Comparison of ENCODE assay signal across 10 cellular contexts in the genomic region with DNA sequence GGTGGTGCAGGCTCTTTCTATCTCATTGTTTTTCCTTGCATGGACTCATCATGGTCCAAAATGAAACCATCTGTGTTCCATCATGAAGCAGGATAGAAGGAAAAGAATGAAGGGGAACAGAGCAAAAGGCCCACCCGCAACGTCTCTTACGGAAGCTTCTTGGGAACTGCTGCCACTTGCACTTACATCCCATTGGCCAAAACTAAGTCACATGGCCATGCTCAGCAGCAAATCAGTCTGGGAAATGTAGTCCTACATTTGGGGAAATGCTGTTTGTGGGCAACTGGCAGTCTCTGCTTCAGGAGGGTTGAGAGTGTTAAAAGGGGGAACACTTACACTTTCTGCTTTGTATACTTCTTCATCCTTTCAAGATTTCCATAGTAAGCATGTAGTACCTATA.
A peak's percentile ranks its signal among the peaks of the same experiment; 100 is the strongest.
DNase-seq lines count a peak whose midpoint lies in the region; ATAC-seq and TF ChIP-seq lines count a peak whose summit lies in the region.
"Had no signal": no experiment of that assay in that cellular context is flagged by ENCODE, and none has a peak within 500 bp of the region (broad histone marks: within the 10 kb centered on the region; RNA-seq: fewer than 3 reads in every experiment).

No MANE protein-coding gene starts in this region.

- peak overlapping the region; percentile 53 for H3K4me2 ChIP-seq in SU-DHL-6 (ENCODE audit: low read depth, low read length, poor library complexity, severe bottlenecking)

- POLR2A ChIA-PET in naive thymus-derived CD8-positive, alpha-beta T cell (lab: Charles Lee): no interaction called here
- POLR2A ChIA-PET in CD4-positive, alpha-beta memory T cell (lab: Charles Lee; ENCODE audit: partially characterized antibody): no interaction called here

- H3K36me3 Mint-ChIP-seq in naive thymus-derived CD8-positive, alpha-beta T cell: no peaks in the 10 kb centered on the region
- no peaks in the 10 kb centered on the region for H3K36me3 Mint-ChIP-seq in CD4-positive, alpha-beta memory T cell

- no peaks in the 10 kb centered on the region for H3K9me3 Mint-ChIP-seq in naive thymus-derived CD8-positive, alpha-beta T cell
- H3K9me3 Mint-ChIP-seq in CD4-positive, alpha-beta memory T cell: no peaks in the 10 kb centered on the region

- H3K36me3 ChIP-seq in SU-DHL-6 (ENCODE audit: low read length): no peaks in the 10 kb centered on the region
- H3K36me3 ChIP-seq in CD4-positive, alpha-beta memory T cell (ENCODE audit: insufficient read depth, low read length): no peaks in the 10 kb centered on the region

- no peaks in the 10 kb centered on the region for H3K9me3 ChIP-seq in SU-DHL-6 (ENCODE audit: insufficient read depth, low read length)
- no peaks in the 10 kb centered on the region for H3K9me3 ChIP-seq in CD4-positive, alpha-beta memory T cell (ENCODE audit: control insufficient read depth in 1 of 2, low read length in 2 of 2)

- TF ChIP-seq CTCF in SU-DHL-6 (IDR thresholded peaks at IDR 0.05; ENCODE audit: insufficient read depth, low read length, poor library complexity, severe bottlenecking): no peak

- H3K4me3 ChIP-seq in SU-DHL-6 (ENCODE audit: insufficient read depth, low read length, poor library complexity, severe bottlenecking): no peak overlapping the region
- H3K4me3 ChIP-seq in CD4-positive, alpha-beta memory T cell (ENCODE audit: low read length in 2 of 2): no peak overlapping the region

- no peaks in the 10 kb centered on the region for H3K9me2 ChIP-seq in SU-DHL-6 (replicated peaks; ENCODE audit: insufficient read depth, low read length)

- ATAC-seq in HG03159 (IDR thresholded peaks at IDR 0.05; ENCODE audit: unreplicated experiment) (peak; percentile 58), HG03439 (IDR thresholded peaks at IDR 0.05; ENCODE audit: unreplicated experiment) (no peak), GM19023 (IDR thresholded peaks at IDR 0.05; ENCODE audit: unreplicated experiment) (no peak)
- ATAC-seq in naive thymus-derived CD8-positive, alpha-beta T cell: peak; percentile 41 to 42

- no peaks in the 10 kb centered on the region for H4K20me1 ChIP-seq in SU-DHL-6 (ENCODE audit: low read depth, low read length)

- H3K4me3 Mint-ChIP-seq in naive thymus-derived CD8-positive, alpha-beta T cell: peak overlapping the region in 1 of 10 donors; percentile 47
- H3K4me3 Mint-ChIP-seq in CD4-positive, alpha-beta memory T cell: no peak overlapping the region

- H3K27me3 ChIP-seq in SU-DHL-6 (ENCODE audit: low read length): no peaks in the 10 kb centered on the region
- no peaks in the 10 kb centered on the region for H3K27me3 ChIP-seq in CD4-positive, alpha-beta memory T cell (ENCODE audit: insufficient read depth, low read length)

- no peak overlapping the region for H3K27ac ChIP-seq in SU-DHL-6 (ENCODE audit: low read depth, low read length)
- no peak overlapping the region for H3K27ac ChIP-seq in CD4-positive, alpha-beta memory T cell (ENCODE audit: low read depth, low read length)

- CTCF ChIA-PET in CD4-positive, alpha-beta memory T cell (lab: Charles Lee; ENCODE audit: partially characterized antibody): interaction anchor here (2.5 kb wide), 1 partner anchor 11 kb away, joined by 11 read pairs; no protein-coding TSS in a partner anchor

- intact Hi-C loops in CD4-positive, alpha-beta memory T cell (cut with micrococcal nuclease): no loop called here

- DNase-seq in NCI-H82 (lab: John Stamatoyannopoulos, UW): peak; percentile 54
- no peak for DNase-seq in NCI-H82 treated with DMSO at 0.1 percent for 48 hours (lab: John Stamatoyannopoulos, UW; ENCODE audit: unreplicated experiment)
- DNase-seq in naive thymus-derived CD8-positive, alpha-beta T cell: peak in 1 of 10 donors; percentile 13
- no peak for DNase-seq in CD4-positive, alpha-beta memory T cell
- DNase-seq: effector memory CD4-positive, alpha-beta T cell; NCI-H187 had no signal

- H3K27ac Mint-ChIP-seq in naive thymus-derived CD8-positive, alpha-beta T cell: peak overlapping the region in 3 of 10 donors; percentile 1 to 26 (median 11)
- no peak overlapping the region for H3K27ac Mint-ChIP-seq in CD4-positive, alpha-beta memory T cell

- peaks cover 0 to 6% (median 1%) of the 10 kb centered on the region in 4 donors for H3K4me1 Mint-ChIP-seq in naive thymus-derived CD8-positive, alpha-beta T cell
- H3K4me1 Mint-ChIP-seq in CD4-positive, alpha-beta memory T cell: peaks cover 0 to 1% (median 0%) of the 10 kb centered on the region in 4 donors

- no peak overlapping the region for H3K9ac ChIP-seq in SU-DHL-6 (ENCODE audit: low read length)

- H3K79me2 ChIP-seq in SU-DHL-6 (ENCODE audit: insufficient read depth, low read length): no peaks in the 10 kb centered on the region

- H3K4me1 ChIP-seq in CD4-positive, alpha-beta memory T cell (ENCODE audit: insufficient read depth, low read length): no peaks in the 10 kb centered on the region

- peaks cover under 1 to 6% (median 1%) of the 10 kb centered on the region in 5 donors for H3K27me3 Mint-ChIP-seq in naive thymus-derived CD8-positive, alpha-beta T cell
- H3K27me3 Mint-ChIP-seq in CD4-positive, alpha-beta memory T cell: peaks cover 2 to 3% of the 10 kb centered on the region in 2 donors

- H3F3A ChIP-seq in SU-DHL-6 (ENCODE audit: insufficient read depth): no peaks in the 10 kb centered on the region

- peak overlapping the region; percentile 65 for H2AFZ ChIP-seq in SU-DHL-6 (ENCODE audit: low read depth, low read length, severe bottlenecking)

Comparison
In these comparisons a context has a peak if more than half of its experiments do, and no peak if none do; other contexts are left out.
1. ATAC-seq: peak in HG03159 (single experiment) and naive thymus-derived CD8-positive, alpha-beta T cell (2 of 2); none in HG03439 (single experiment) and GM19023 (single experiment).